22 cellular contexts compared by ENCODE assay signal in genomic region chr10:79886345-79886744, GRCh38. TPM values are rescaled to one million over a fixed set of nuclear protein-coding genes. Genes with fewer than 3 reads are reported as not detected.
"Had no signal": no experiment of that assay in that cellular context is flagged by ENCODE, and none has a peak within 500 bp of the region (broad histone marks: within the 10 kb centered on the region; RNA-seq: fewer than 3 reads in every experiment).

No MANE protein-coding gene starts in this region.

- H3K36me3 Mint-ChIP-seq: IgD-negative memory B cell had no signal

- FAIRE-seq: HTR-8/SVneo, K562 had no signal

- H3K4me3 ChIP-seq: K562 had no signal

- H3K4me2 ChIP-seq: KMS-11 had no signal

- H3K9ac ChIP-seq: KMS-11 had no signal

- H3K9me3 Mint-ChIP-seq: IgD-negative memory B cell had no signal

- H3K27ac ChIP-seq: HL-60, KMS-11, RWPE1 had no signal

- H3K4me3 Mint-ChIP-seq: IgD-negative memory B cell had no signal

- ATAC-seq: K562, Panc1 had no signal

- DNase-seq: Kasumi-1, MM.1S, NCI-H1092 treated with DMSO at 0.1 percent for 48 hours, NCI-H1436, NCI-H187, NCI-H2029, NCI-H2081 treated with DMSO at 0.1 percent for 48 hours, NCI-H2171, NCI-H226, NCI-H446, NCI-H510A, NCI-H524 treated with DMSO at 0.1 percent for 48 hours, NCI-H69, NCI-H774, SHP77 had no signal

RNA-seq across cellular contexts. Expression of gene NUTM2E, which starts 59.8 kb away (rescaled TPM):
- polyA plus RNA-seq: IgD-negative memory B cell had no signal
